In genomic region chr2:170276056-170276455, GRCh38 we compare ENCODE assay signal across 21 cellular contexts.
"Had no signal": no experiment of that assay in that cellular context is flagged by ENCODE, and none has a peak within 500 bp of the region (broad histone marks: within the 10 kb centered on the region; RNA-seq: fewer than 3 reads in every experiment).

No MANE protein-coding gene starts in this region.

- ATAC-seq: activated CD4-positive, CD25-positive, alpha-beta regulatory T cell treated with anti-CD3 and anti-CD28 coated beads, Interleukin-2, amount 50 U/mL, for 24 hours; activated T-cell treated with anti-CD3 and anti-CD28 coated beads, Interleukin-2, amount 50 U/mL, for 72 hours; foreskin keratinocyte; naive thymus-derived CD4-positive, alpha-beta T cell; sciatic nerve; stimulated activated effector memory CD8-positive, alpha-beta T cell treated with anti-CD3 and anti-CD28 coated beads, Interleukin-12 subunit alpha, Interleukin-12 subunit beta, amount 100 ng/mL, for 72 hours; stimulated activated naive CD8-positive, alpha-beta T cell treated with anti-CD3 and anti-CD28 coated beads, Interleukin-15, amount 100 ng/mL, for 72 hours had no signal

- H3K36me3 ChIP-seq: breast epithelium, left ventricle myocardium inferior, neural progenitor cell, tibial artery had no signal

- H3K27ac ChIP-seq: breast epithelium, foreskin keratinocyte, hepatocyte, left ventricle myocardium inferior, neural progenitor cell, tibial artery had no signal

- H3K4me1 ChIP-seq: breast epithelium, foreskin keratinocyte, left ventricle myocardium inferior, tibial artery had no signal

- H3K9me3 ChIP-seq: breast epithelium, tibial artery had no signal

- H3K27me3 ChIP-seq: breast epithelium, foreskin keratinocyte, hepatocyte, neural progenitor cell, tibial artery had no signal

- H3K4me3 ChIP-seq: breast epithelium, hepatocyte, left ventricle myocardium inferior, neural progenitor cell, tibial artery had no signal

- DNase-seq: activated CD4-positive, alpha-beta memory T cell treated with anti-CD3 and anti-CD28 coated beads, Interleukin-2, amount 10 ng/mL, durations not matched to agents 7 days and 5 days; activated CD4-positive, alpha-beta T cell treated with anti-CD3 and anti-CD28 coated beads, Interleukin-2, amount 10 ng/mL, durations not matched to agents 24 days and 14 days; activated effector memory CD4-positive, alpha-beta T cell treated with Interleukin-2 at 50 U/mL for 16 hours; activated naive CD4-positive, alpha-beta T cell treated with anti-CD3 and anti-CD28 coated beads for 36 hours; activated naive CD8-positive, alpha-beta T cell treated with anti-CD3 and anti-CD28 coated beads, Interleukin-2, amount 10 ng/mL, durations not matched to agents 7 days and 5 days; activated T-cell treated with anti-CD3 and anti-CD28 coated beads, Interleukin-2, amount 50 U/mL, for 72 hours; amniotic stem cell; effector memory CD4-positive, alpha-beta T cell; foreskin keratinocyte; left ventricle myocardium inferior; naive thymus-derived CD4-positive, alpha-beta T cell; small intestine; stimulated activated CD4-positive, alpha-beta T cell treated with anti-CD3 and anti-CD28 coated beads, Interleukin-2, amount 100 ng/mL, for 24 hours; stimulated activated naive CD8-positive, alpha-beta T cell treated with anti-CD3 and anti-CD28 coated beads, Interleukin-15, amount 100 ng/mL, for 72 hours; tibial artery had no signal
